In genomic region chr10:47090903-47091302, GRCh38 we compare ENCODE assay signal across 14 cellular contexts.
"Had no signal": no experiment of that assay in that cellular context is flagged by ENCODE, and none has a peak within 500 bp of the region (broad histone marks: within the 10 kb centered on the region; RNA-seq: fewer than 3 reads in every experiment).

No MANE protein-coding gene starts in this region.

- H3K9me3 Mint-ChIP-seq: activated naive CD8-positive, alpha-beta T cell treated with anti-CD3 and anti-CD28 coated beads, Interleukin-2, amount 10 ng/mL, durations not matched to agents 7 days and 5 days; memory B cell; natural killer cell treated with Interleukin-12 subunit alpha and Interleukin-12 subunit beta and Interleukin-15 and Interleukin-18, amount 100 ng/mL, for 72 hours had no signal

- H3K27ac Mint-ChIP-seq: activated naive CD8-positive, alpha-beta T cell treated with anti-CD3 and anti-CD28 coated beads, Interleukin-2, amount 10 ng/mL, durations not matched to agents 7 days and 5 days; memory B cell; natural killer cell treated with Interleukin-12 subunit alpha and Interleukin-12 subunit beta and Interleukin-15 and Interleukin-18, amount 100 ng/mL, for 72 hours; stimulated activated naive CD8-positive, alpha-beta T cell treated with anti-CD3 and anti-CD28 coated beads, Interleukin-15, amount 100 ng/mL, for 72 hours had no signal

- H3K4me1 ChIP-seq: gastroesophageal sphincter, left lung, testis had no signal

- ATAC-seq: gastroesophageal sphincter; left lung; natural killer cell treated with Interleukin-12 subunit alpha and Interleukin-12 subunit beta and Interleukin-15 and Interleukin-18, amount 100 ng/mL, for 72 hours; stimulated activated naive CD8-positive, alpha-beta T cell treated with anti-CD3 and anti-CD28 coated beads, Interleukin-15, amount 100 ng/mL, for 72 hours had no signal

- DNase-seq: activated CD4-positive, alpha-beta T cell treated with anti-CD3 and anti-CD28 coated beads, Interleukin-2, amount 50 U/mL, for 4 hours; activated naive CD8-positive, alpha-beta T cell treated with anti-CD3 and anti-CD28 coated beads, Interleukin-2, amount 10 ng/mL, durations not matched to agents 7 days and 5 days; aorta; effector CD8-positive, alpha-beta T cell; islet precursor cell; left lung; ovary; stimulated activated CD4-positive, alpha-beta T cell treated with anti-CD3 and anti-CD28 coated beads, Interleukin-4, amount 100 ng/mL, for 1 hour; stimulated activated naive CD8-positive, alpha-beta T cell treated with anti-CD3 and anti-CD28 coated beads, Interleukin-15, amount 100 ng/mL, for 72 hours; T-helper 2 cell; testis had no signal

- H3K9me3 ChIP-seq: gastroesophageal sphincter, left lung, ovary, testis had no signal

- H3K27me3 Mint-ChIP-seq: activated naive CD8-positive, alpha-beta T cell treated with anti-CD3 and anti-CD28 coated beads, Interleukin-2, amount 10 ng/mL, durations not matched to agents 7 days and 5 days; stimulated activated naive CD8-positive, alpha-beta T cell treated with anti-CD3 and anti-CD28 coated beads, Interleukin-15, amount 100 ng/mL, for 72 hours had no signal

- H3K4me3 ChIP-seq: gastroesophageal sphincter, left lung, ovary, testis had no signal

- H3K4me1 Mint-ChIP-seq: memory B cell had no signal

- H3K27ac ChIP-seq: gastroesophageal sphincter, left lung, ovary, testis had no signal

- H3K4me3 Mint-ChIP-seq: activated naive CD8-positive, alpha-beta T cell treated with anti-CD3 and anti-CD28 coated beads, Interleukin-2, amount 10 ng/mL, durations not matched to agents 7 days and 5 days; memory B cell; natural killer cell treated with Interleukin-12 subunit alpha and Interleukin-12 subunit beta and Interleukin-15 and Interleukin-18, amount 100 ng/mL, for 72 hours; stimulated activated naive CD8-positive, alpha-beta T cell treated with anti-CD3 and anti-CD28 coated beads, Interleukin-15, amount 100 ng/mL, for 72 hours had no signal

- H3K36me3 Mint-ChIP-seq: activated naive CD8-positive, alpha-beta T cell treated with anti-CD3 and anti-CD28 coated beads, Interleukin-2, amount 10 ng/mL, durations not matched to agents 7 days and 5 days; memory B cell; natural killer cell treated with Interleukin-12 subunit alpha and Interleukin-12 subunit beta and Interleukin-15 and Interleukin-18, amount 100 ng/mL, for 72 hours had no signal

- H3K36me3 ChIP-seq: gastroesophageal sphincter, left lung, ovary had no signal
